8 cellular contexts compared by ENCODE assay signal in the genomic region with DNA sequence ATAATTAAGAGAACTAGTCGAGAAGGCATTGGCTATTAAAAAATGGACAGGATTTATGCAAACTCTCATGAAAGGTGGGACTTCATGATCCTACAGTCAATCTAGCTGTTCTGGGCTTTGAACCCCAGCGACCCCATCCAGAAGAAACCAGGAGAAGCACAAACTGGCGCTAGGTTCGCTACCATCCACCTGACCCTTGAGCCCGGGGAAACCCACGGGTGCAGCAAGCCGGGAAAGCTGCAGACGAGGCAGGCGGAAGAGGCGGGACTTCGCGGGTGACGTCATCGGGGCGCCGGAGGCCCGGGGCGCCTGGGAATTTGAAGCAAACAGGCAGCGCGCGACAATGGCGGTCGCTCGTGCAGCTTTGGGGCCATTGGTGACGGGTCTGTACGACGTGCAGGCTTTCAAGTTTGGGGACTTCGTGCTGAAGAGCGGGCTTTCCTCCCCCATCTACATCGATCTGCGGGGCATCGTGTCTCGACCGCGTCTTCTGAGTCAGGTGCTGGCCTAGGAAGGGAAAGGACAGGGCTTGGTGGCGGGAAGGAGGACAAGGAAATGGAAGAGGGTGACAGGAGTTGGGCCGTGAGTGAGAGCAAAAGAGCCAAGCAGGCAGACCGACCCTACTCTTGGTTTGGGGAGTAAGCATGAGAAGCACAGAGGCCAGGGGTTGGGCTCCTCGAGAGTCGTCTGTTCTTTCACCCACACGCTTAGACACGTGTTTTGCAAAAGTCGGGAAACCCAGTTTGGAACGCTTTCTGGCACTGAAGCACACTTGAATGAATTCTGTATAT. TPM values are rescaled to one million over a fixed set of nuclear protein-coding genes. Genes with fewer than 3 reads are reported as not detected.
A peak's percentile ranks its signal among the peaks of the same experiment; 100 is the strongest.
DNase-seq lines count a peak whose midpoint lies in the region; ATAC-seq, FAIRE-seq and TF ChIP-seq lines count a peak whose summit lies in the region.

Gene UMPS, plus strand, starts transcription at position 324 of the 791 bp plus-strand sequence. Its CDS starts 20 bp downstream, at position 344.

- H4K20me1 ChIP-seq in keratinocyte (ENCODE audit: control insufficient read depth, extremely low read depth, insufficient read depth, low read length): peaks cover 7% of the 10 kb centered on the region

- H3K36me3 ChIP-seq in keratinocyte (ENCODE audit: control insufficient read depth in 2 of 2, extremely low read depth in 1 of 2, insufficient read depth in 2 of 2, low read length in 2 of 2): peaks cover 0 to 13% of the 10 kb centered on the region in 2 experiments

- FAIRE-seq in keratinocyte (lab: Jason Lieb, UNC): no peak

- DNase-seq in AG08396 (ENCODE audit: low spot score): peak; percentile 92
- peak; percentile 89 for DNase-seq in NCI-H345 (lab: John Stamatoyannopoulos, UW)
- DNase-seq in activated CD4-positive, CD25-positive, alpha-beta regulatory T cell treated with anti-CD3 and anti-CD28 coated beads, Interleukin-2, amount 50 U/mL, for 16 hours (ENCODE audit: low read depth, low spot score): peak; percentile 83
- DNase-seq in cerebellar cortex (ENCODE audit: low spot score): peak; percentile 87
- peak; percentile 41 for DNase-seq in keratinocyte (ENCODE audit: low read depth, low spot score)
- DNase-seq in stimulated activated CD4-positive, alpha-beta T cell treated with anti-CD3 and anti-CD28 coated beads, Interleukin-15, amount 100 ng/mL, for 1 hour (ENCODE audit: low read depth in 1 of 2, low spot score in 1 of 2): peak; percentile 72 to 95

- dilution Hi-C loops in keratinocyte (cut with MboI; ENCODE audit: extremely low pct_ligation_motif_present, low sequenced_read_pairs): no loop called here

- peak within 1 kb of the TSS; percentile 99 for H3K9ac ChIP-seq in keratinocyte (ENCODE audit: control insufficient read depth, extremely low read depth, insufficient read depth, low read length)

- peak within 1 kb of the TSS; percentile 97 for H3K27ac ChIP-seq in keratinocyte (ENCODE audit: control insufficient read depth, insufficient read depth, low read length)

- in situ Hi-C loops in GM18951 (cut with MboI; ENCODE audit: low sequenced_read_pairs, unreplicated experiment): no loop called here

- no peak for TF ChIP-seq CTCF in keratinocyte (optimal IDR thresholded peaks at IDR 0.05 in 1 of 3, IDR thresholded peaks at IDR 0.05 in 1 of 3, conservative IDR thresholded peaks at IDR 0.05 in 1 of 3; ENCODE audit: extremely low read depth in 1 of 3, insufficient read depth in 2 of 3, low read length in 3 of 3)

- H3K4me2 ChIP-seq in keratinocyte (ENCODE audit: control insufficient read depth, extremely low read depth, insufficient read depth, low read depth, low read length): peak within 1 kb of the TSS; percentile 66

- peaks cover 22% of the 10 kb centered on the region for H3K4me1 ChIP-seq in keratinocyte (ENCODE audit: control insufficient read depth, extremely low read depth, insufficient read depth, low read length)

- H3K9me3 ChIP-seq in keratinocyte (ENCODE audit: control insufficient read depth, low read depth, low read length): no peaks in the 10 kb centered on the region

- peaks cover 3% of the 10 kb centered on the region for H3K9me1 ChIP-seq in keratinocyte (ENCODE audit: control insufficient read depth, extremely low read depth, insufficient read depth, low read length)

- peak; percentile 93 for TF ChIP-seq POLR2A in GM18951 (IDR thresholded peaks at IDR 0.05; ENCODE audit: extremely low read depth, insufficient read depth, insufficient read length)

- H2AFZ ChIP-seq in keratinocyte (ENCODE audit: control insufficient read depth, low read length): peak within 1 kb of the TSS; percentile 100

- H3K27me3 ChIP-seq in keratinocyte (ENCODE audit: control insufficient read depth, extremely low read depth, insufficient read depth, low read length): peaks cover 3% of the 10 kb centered on the region

- peak; percentile 97 for ATAC-seq in HG03175 (IDR thresholded peaks at IDR 0.05; ENCODE audit: unreplicated experiment)

- H3K4me3 ChIP-seq in keratinocyte (ENCODE audit: control insufficient read depth in 2 of 3, extremely low read depth in 1 of 3, insufficient read depth in 2 of 3, low read depth in 1 of 3, low read length in 3 of 3): peak within 1 kb of the TSS; percentile 90 to 99 (median 94)

- peaks cover 42% of the 10 kb centered on the region for H3K79me2 ChIP-seq in keratinocyte (ENCODE audit: control insufficient read depth, insufficient read depth, low read length)

RNA-seq across cellular contexts. Expression of gene UMPS, which starts in this region (rescaled TPM):
- 43.2 to 53.7 TPM (median 51.7 TPM) in 3 replicates for polyA plus RNA-seq in keratinocyte
- 55.3 TPM for polyA plus RNA-seq in keratinocyte (2011; ENCODE audit: low read depth)
- polyA plus RNA-seq in keratinocyte (2011; cell fraction: cytosol; rRNA removed): 25.8 and 35.3 TPM in 2 replicates
- polyA plus RNA-seq in keratinocyte (2011; cell fraction: nucleus; rRNA removed): 40.5 and 52.5 TPM in 2 replicates
- polyA plus RNA-seq in keratinocyte (2012; ENCODE audit: low replicate concordance): 21.1 and 30.6 TPM in 2 replicates
- polyA minus RNA-seq in keratinocyte: 30.4 to 61.2 TPM (median 43.1 TPM) in 3 replicates
- polyA minus RNA-seq in keratinocyte (2011; cell fraction: cytosol; rRNA and poly(A)+ RNA removed): 89.2 TPM
- 16.4 and 29.3 TPM in 2 replicates for polyA minus RNA-seq in keratinocyte (2011; cell fraction: nucleus; rRNA and poly(A)+ RNA removed)

Comparison
In these comparisons a context has a peak if more than half of its experiments do, and no peak if none do; other contexts are left out.
1. Peak in every context shown above with its lines: DNase-seq, ATAC-seq, H3K4me3 ChIP-seq and H3K27ac ChIP-seq.
2. DNase-seq: peak in every context shown above with its lines; median percentile 92 in AG08396; 89 in NCI-H345; 87 in cerebellar cortex; 84 in stimulated activated CD4-positive, alpha-beta T cell treated with anti-CD3 and anti-CD28 coated beads, Interleukin-15, amount 100 ng/mL, for 1 hour; 83 in activated CD4-positive, CD25-positive, alpha-beta regulatory T cell treated with anti-CD3 and anti-CD28 coated beads, Interleukin-2, amount 50 U/mL, for 16 hours; 41 in keratinocyte.